In genomic region chr6:166625356-166625755, GRCh38 we compare ENCODE assay signal across 1 cellular context.
TF ChIP-seq lines count a peak whose summit lies in the region.

No MANE protein-coding gene starts in this region.

TF ChIP-seq in WTC11, 78 proteins besides CTCF, POLR2A, EP300 and RAD21 (continued from another document):
- TF ChIP-seq ZNF425 (CRISPR knock-in tag; conservative IDR thresholded peaks at IDR 0.05) (no peak), GABPB1 (CRISPR knock-in tag; IDR thresholded peaks at IDR 0.05) (no peak), NR3C1 (CRISPR knock-in tag; conservative IDR thresholded peaks at IDR 0.05; ENCODE audit: low read depth) (no peak), ZNF281 (CRISPR knock-in tag; IDR thresholded peaks at IDR 0.05) (no peak), NFATC4 (CRISPR knock-in tag; IDR thresholded peaks at IDR 0.05) (no peak)
